In the genomic region with DNA sequence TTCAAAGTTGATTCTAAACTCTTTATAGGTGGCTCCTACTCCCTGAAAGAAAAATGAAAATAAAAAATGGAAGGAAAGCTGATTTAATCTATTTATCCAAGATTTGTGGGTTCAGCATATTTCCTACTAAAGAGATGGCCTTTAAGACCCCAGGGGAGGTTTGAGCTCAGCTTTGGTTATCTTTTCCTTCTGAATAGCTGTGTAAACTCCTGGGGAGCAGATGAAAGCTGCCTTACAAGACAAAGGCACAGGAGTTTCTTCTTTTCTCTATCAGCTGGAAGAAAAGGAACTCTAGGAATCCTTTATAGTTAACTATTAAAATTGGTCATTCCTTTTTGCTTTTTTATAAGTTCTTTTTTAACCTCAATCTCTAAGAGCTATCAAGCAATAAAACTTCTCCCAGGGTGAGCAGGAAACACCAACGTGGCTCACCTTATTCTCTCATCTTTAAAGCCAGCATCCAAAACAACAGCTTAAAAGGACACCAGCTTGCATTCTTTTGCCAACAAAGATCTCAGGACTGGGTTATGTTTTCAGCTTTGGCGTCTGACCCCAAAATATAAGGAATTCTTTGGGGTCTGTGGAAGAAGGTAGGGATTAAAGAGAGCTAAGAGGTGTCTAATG, we compare ENCODE assay signal across 25 cellular contexts.
DNase-seq lines count a peak whose midpoint lies in the region; ATAC-seq and TF ChIP-seq lines count a peak whose summit lies in the region.
"Had no signal": no experiment of that assay in that cellular context is flagged by ENCODE, and none has a peak within 500 bp of the region (broad histone marks: within the 10 kb centered on the region; RNA-seq: fewer than 3 reads in every experiment).

No MANE protein-coding gene starts in this region.

- peaks cover 4% of the 10 kb centered on the region for H3K4me1 ChIP-seq in endodermal cell (ENCODE audit: control insufficient read depth, insufficient read depth, low read length)
- peaks cover 8 to 12% of the 10 kb centered on the region in 2 donors for H3K4me1 ChIP-seq in neuronal stem cell (ENCODE audit: control insufficient read depth in 2 of 2, insufficient read depth in 1 of 2, low read depth in 1 of 2, low read length in 2 of 2)
- no peaks in the 10 kb centered on the region for H3K4me1 ChIP-seq in OCI-LY7 (ENCODE audit: insufficient read depth, low read length, poor library complexity, severe bottlenecking)
- H3K4me1 ChIP-seq: BE2C, prostate gland, thyroid gland had no signal

- H3K9ac ChIP-seq in endodermal cell (ENCODE audit: extremely low read depth, low read length, poor library complexity, severe bottlenecking) (no peak overlapping the region), neuronal stem cell (ENCODE audit: low read depth, low read length, poor library complexity) (no peak overlapping the region)

- H3K36me3 ChIP-seq in endodermal cell (ENCODE audit: control insufficient read depth, insufficient read depth, low read length) (no peaks in the 10 kb centered on the region), neuronal stem cell (replicated peaks in 1 of 2; ENCODE audit: control insufficient read depth in 2 of 2, insufficient read depth in 2 of 2, low read length in 2 of 2) (no peaks in the 10 kb centered on the region), OCI-LY7 (ENCODE audit: insufficient read depth, low read length) (no peaks in the 10 kb centered on the region)
- H3K36me3 ChIP-seq: BE2C, esophagus muscularis mucosa, gastroesophageal sphincter, lower lobe of right lung, prostate gland, thyroid gland had no signal

- no peak overlapping the region for H2BK5ac ChIP-seq in neuronal stem cell (ENCODE audit: low read length)

- no peak overlapping the region for H3K14ac ChIP-seq in neuronal stem cell (ENCODE audit: low read length)

- H3K27ac Mint-ChIP-seq in endodermal cell (no peak overlapping the region), chondrocyte (ENCODE audit: unreplicated experiment) (no peak overlapping the region)
- H3K27ac Mint-ChIP-seq: activated naive CD4-positive, alpha-beta T cell treated with anti-CD3 and anti-CD28 coated beads for 36 hours; activated T-cell treated with anti-CD3 and anti-CD28 coated beads, Interleukin-2, amount 50 U/mL, for 72 hours; stimulated activated naive CD8-positive, alpha-beta T cell treated with anti-CD3 and anti-CD28 coated beads, Interleukin-15, amount 100 ng/mL, for 72 hours; T-helper 17 cell had no signal

- no peak overlapping the region for H2AK5ac ChIP-seq in neuronal stem cell (ENCODE audit: low read depth, low read length)

- no peak for TF ChIP-seq CTCF in endodermal cell (conservative IDR thresholded peaks at IDR 0.05)
- no peak for TF ChIP-seq CTCF in chondrocyte (IDR thresholded peaks at IDR 0.05)
- no peak for TF ChIP-seq CTCF in OCI-LY7 (conservative IDR thresholded peaks at IDR 0.05; ENCODE audit: low read length)

- no peak overlapping the region for H4K8ac ChIP-seq in neuronal stem cell (ENCODE audit: low read depth, low read length)

- H2BK12ac ChIP-seq in neuronal stem cell (ENCODE audit: low read length) = no peak overlapping the region

- H4K91ac ChIP-seq in neuronal stem cell (ENCODE audit: low read depth, low read length, poor library complexity) = no peak overlapping the region

- no peak overlapping the region for H2BK15ac ChIP-seq in neuronal stem cell (ENCODE audit: low read length)

- POLR2A ChIA-PET in OCI-LY7 (lab: Charles Lee) = interaction anchor here (0.8 to 1.2 kb wide), 3 partner anchors 21 to 314 kb away, joined by 3 read pairs; no protein-coding TSS in a partner anchor

- H2BK120ac ChIP-seq in neuronal stem cell (ENCODE audit: low read depth, low read length) = no peak overlapping the region

- H3K27me3 ChIP-seq in endodermal cell (ENCODE audit: control insufficient read depth, insufficient read depth, low read length, poor library complexity, severe bottlenecking) (peaks cover 58% of the 10 kb centered on the region), neuronal stem cell (ENCODE audit: control insufficient read depth in 3 of 3, insufficient read depth in 3 of 3, low read depth in 1 of 3, low read length in 3 of 3) (no peaks in the 10 kb centered on the region)
- H3K27me3 ChIP-seq: BE2C, esophagus muscularis mucosa, gastroesophageal sphincter, thyroid gland had no signal

- H3K79me2 ChIP-seq in OCI-LY7 (ENCODE audit: insufficient read depth, low read depth, low read length) = no peaks in the 10 kb centered on the region

- H3K4me1 Mint-ChIP-seq in endodermal cell (peaks cover 58% of the 10 kb centered on the region), chondrocyte (ENCODE audit: low read depth) (peaks cover 6% of the 10 kb centered on the region)
- H3K4me1 Mint-ChIP-seq: stimulated activated naive CD8-positive, alpha-beta T cell treated with anti-CD3 and anti-CD28 coated beads, Interleukin-15, amount 100 ng/mL, for 72 hours; T-helper 17 cell had no signal

- no peak for ATAC-seq in GM18505 (IDR thresholded peaks at IDR 0.05; ENCODE audit: unreplicated experiment)
- ATAC-seq: activated T-cell treated with anti-CD3 and anti-CD28 coated beads, Interleukin-2, amount 50 U/mL, for 72 hours; gastroesophageal sphincter; lower lobe of right lung; stimulated activated naive CD8-positive, alpha-beta T cell treated with anti-CD3 and anti-CD28 coated beads, Interleukin-15, amount 100 ng/mL, for 72 hours; T-helper 17 cell had no signal

- no peak overlapping the region for H3K4me2 ChIP-seq in neuronal stem cell (ENCODE audit: insufficient read depth, low read length, poor library complexity, severe bottlenecking)
- H3K4me2 ChIP-seq in OCI-LY7 (ENCODE audit: low read length) = no peak overlapping the region

- H3K27me3 Mint-ChIP-seq in endodermal cell (ENCODE audit: insufficient read depth) = peaks cover 57% of the 10 kb centered on the region
- no peaks in the 10 kb centered on the region for H3K27me3 Mint-ChIP-seq in chondrocyte (ENCODE audit: low read depth)

- no peak overlapping the region for H2AFZ ChIP-seq in neuronal stem cell (ENCODE audit: low read length)
- no peak overlapping the region for H2AFZ ChIP-seq in OCI-LY7 (ENCODE audit: low read length)

- 0 to 7% methylated on average over 1 to 2 of the region's 2 CpGs for WGBS in endodermal cell (ENCODE audit: insufficient coverage in 1 of 2, insufficient read length in 1 of 2), 2 experiments
- WGBS in neuronal stem cell (ENCODE audit: extremely low coverage in 2 of 2, insufficient read length in 2 of 2, insufficient replicate concordance in 1 of 2), 2 donors = no CpG with 5 or more reads among the region's 2 CpGs

- DNase-seq in DMS53 (lab: John Stamatoyannopoulos, UW) = peak; percentile 25
- DNase-seq in DMS53 treated with DMSO at 0.1 percent for 48 hours (lab: John Stamatoyannopoulos, UW; ENCODE audit: unreplicated experiment) = no peak
- DNase-seq in M059J (ENCODE audit: low read depth) = peak; percentile 17
- DNase-seq in endodermal cell = peak; percentile 74
- DNase-seq in neuronal stem cell (ENCODE audit: low spot score) = peak; percentile 24
- no peak for DNase-seq in chondrocyte (ENCODE audit: low spot score)
- DNase-seq in OCI-LY7 (ENCODE audit: low spot score) = no peak
- DNase-seq: activated CD4-positive, alpha-beta T cell treated with anti-CD3 and anti-CD28 coated beads for 48 hours; activated naive CD4-positive, alpha-beta T cell treated with anti-CD3 and anti-CD28 coated beads for 36 hours; activated T-cell treated with anti-CD3 and anti-CD28 coated beads, Interleukin-2, amount 50 U/mL, for 72 hours; effector CD8-positive, alpha-beta T cell; KBM-7; lower lobe of right lung; NCI-H1694; stimulated activated naive CD8-positive, alpha-beta T cell treated with anti-CD3 and anti-CD28 coated beads, Interleukin-15, amount 100 ng/mL, for 72 hours; T-helper 17 cell had no signal

- H3K4me3 ChIP-seq in endodermal cell (ENCODE audit: low read length) (no peak overlapping the region), neuronal stem cell (ENCODE audit: low read length in 2 of 2) (no peak overlapping the region), OCI-LY7 (ENCODE audit: low read depth, low read length, poor library complexity, severe bottlenecking) (no peak overlapping the region)
- H3K4me3 ChIP-seq: esophagus muscularis mucosa, gastroesophageal sphincter, lower lobe of right lung, prostate gland, thyroid gland had no signal

- intact Hi-C loops in OCI-LY7 (cut with micrococcal nuclease; ENCODE audit: unreplicated experiment) = no loop called here

- H3K79me1 ChIP-seq in neuronal stem cell (ENCODE audit: low read depth, low read length) = no peaks in the 10 kb centered on the region

- no peaks in the 10 kb centered on the region for H3K9me2 ChIP-seq in OCI-LY7 (ENCODE audit: insufficient read depth, low read length)

- H3K9me3 Mint-ChIP-seq in endodermal cell (peaks cover 10% of the 10 kb centered on the region), chondrocyte (ENCODE audit: low read depth) (peaks cover 5% of the 10 kb centered on the region)
- H3K9me3 Mint-ChIP-seq: activated naive CD4-positive, alpha-beta T cell treated with anti-CD3 and anti-CD28 coated beads for 36 hours; neural crest cell had no signal

- H3K27ac ChIP-seq in endodermal cell (ENCODE audit: low read depth, low read length) (peak overlapping the region; percentile 3), neuronal stem cell (replicated peaks; ENCODE audit: low read length) (no peak overlapping the region), OCI-LY7 (ENCODE audit: low read depth, low read length, poor library complexity, severe bottlenecking) (no peak overlapping the region)
- H3K27ac ChIP-seq: 22Rv1, esophagus muscularis mucosa, gastroesophageal sphincter, lower lobe of right lung, prostate gland, RWPE1, thyroid gland had no signal

- H3K9me3 ChIP-seq in endodermal cell (ENCODE audit: control insufficient read depth, low read length) (no peaks in the 10 kb centered on the region), neuronal stem cell (replicated peaks in 1 of 2; ENCODE audit: control insufficient read depth in 2 of 2, insufficient read depth in 1 of 2, low read depth in 1 of 2, low read length in 2 of 2) (no peaks in the 10 kb centered on the region), OCI-LY7 (ENCODE audit: low read length) (no peaks in the 10 kb centered on the region)
- H3K9me3 ChIP-seq: BE2C, esophagus muscularis mucosa, gastroesophageal sphincter, lower lobe of right lung, prostate gland, thyroid gland had no signal

- H4K20me1 ChIP-seq in OCI-LY7 (ENCODE audit: insufficient read depth, low read length) = no peaks in the 10 kb centered on the region

- BruUV-seq in OCI-LY7 (replicated peaks; lab: Mats Ljungman, UMichigan) = no TSS peak

- H3K36me3 Mint-ChIP-seq in endodermal cell (ENCODE audit: low read depth) (peaks cover 3% of the 10 kb centered on the region), chondrocyte (ENCODE audit: low read depth) (no peaks in the 10 kb centered on the region)

- no peak for TF ChIP-seq POLR2A in GM18505 (IDR thresholded peaks at IDR 0.05; ENCODE audit: borderline replicate concordance, extremely low read depth, insufficient read depth, insufficient read length)

- no peak overlapping the region for H3K18ac ChIP-seq in neuronal stem cell (ENCODE audit: low read length)

- CTCF ChIA-PET in OCI-LY7 (lab: Charles Lee; ENCODE audit: unreplicated experiment) = no interaction called here

- H3K4me3 Mint-ChIP-seq in endodermal cell (no peak overlapping the region), chondrocyte (ENCODE audit: unreplicated experiment) (no peak overlapping the region)
- H3K4me3 Mint-ChIP-seq: activated naive CD4-positive, alpha-beta T cell treated with anti-CD3 and anti-CD28 coated beads for 36 hours; activated T-cell treated with anti-CD3 and anti-CD28 coated beads, Interleukin-2, amount 50 U/mL, for 72 hours; neural crest cell; stimulated activated naive CD8-positive, alpha-beta T cell treated with anti-CD3 and anti-CD28 coated beads, Interleukin-15, amount 100 ng/mL, for 72 hours; T-helper 17 cell had no signal

- no peak overlapping the region for H3K4ac ChIP-seq in neuronal stem cell (ENCODE audit: low read length)

- no peak overlapping the region for H3K23ac ChIP-seq in neuronal stem cell (ENCODE audit: low read depth, low read length, poor library complexity)

Comparison
In these comparisons a context has a peak if more than half of its experiments do, and no peak if none do; other contexts are left out.
1. DNase-seq: peak in DMS53 (single experiment), M059J (single experiment), endodermal cell (single experiment) and neuronal stem cell (single experiment); none in DMS53 treated with DMSO at 0.1 percent for 48 hours (single experiment), chondrocyte (single experiment) and OCI-LY7 (single experiment).